38 cellular contexts compared by ENCODE assay signal in the genomic region with DNA sequence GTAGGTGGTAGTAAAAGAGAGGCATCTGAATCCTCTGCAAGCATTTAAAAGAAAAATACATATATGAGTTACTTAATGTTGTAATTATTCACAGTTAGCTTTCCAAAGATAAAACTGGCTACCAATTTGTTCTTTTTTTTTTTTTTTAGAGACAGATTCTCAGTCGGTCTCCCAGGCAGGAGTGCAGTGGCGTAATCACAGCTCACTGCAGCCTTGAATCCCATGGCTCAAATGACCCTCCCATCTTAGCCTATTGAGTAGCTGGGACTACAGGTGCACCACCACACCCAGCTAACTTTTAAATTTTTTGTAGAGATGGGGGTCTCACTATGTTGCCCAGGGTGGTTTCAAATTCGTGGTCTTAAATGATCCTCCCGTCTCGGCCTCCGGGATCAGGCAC.
"Had no signal": no experiment of that assay in that cellular context is flagged by ENCODE, and none has a peak within 500 bp of the region (broad histone marks: within the 10 kb centered on the region; RNA-seq: fewer than 3 reads in every experiment).

No MANE protein-coding gene starts in this region.

- H3K27me3 Mint-ChIP-seq: activated naive CD4-positive, alpha-beta T cell treated with anti-CD3 and anti-CD28 coated beads, Interleukin-2, amount 10 ng/mL, durations not matched to agents 7 days and 5 days; activated naive CD4-positive, alpha-beta T cell treated with anti-CD3 and anti-CD28 coated beads, Interleukin-2, amount 50 U/mL, for 24 hours; activated naive CD8-positive, alpha-beta T cell; activated naive CD8-positive, alpha-beta T cell treated with anti-CD3 and anti-CD28 coated beads for 36 hours; activated naive CD8-positive, alpha-beta T cell treated with anti-CD3 and anti-CD28 coated beads, Interleukin-2, amount 10 ng/mL, durations not matched to agents 7 days and 5 days; activated naive CD8-positive, alpha-beta T cell treated with anti-CD3 and anti-CD28 coated beads, Interleukin-2, amount 50 U/mL, for 24 hours; activated T-cell treated with anti-CD3 and anti-CD28 coated beads, Interleukin-2, amount 50 U/mL, for 24 hours; activated T-helper 17 cell treated with anti-CD3 and anti-CD28 coated beads, Interleukin-2, amount 50 U/mL, for 72 hours; central memory CD8-positive, alpha-beta T cell had no signal

- H3K36me3 Mint-ChIP-seq: activated naive CD4-positive, alpha-beta T cell treated with anti-CD3 and anti-CD28 coated beads, Interleukin-2, amount 50 U/mL, for 24 hours; activated naive CD8-positive, alpha-beta T cell; brain had no signal

- H3K4me1 Mint-ChIP-seq: brain had no signal

- H3K27ac Mint-ChIP-seq: activated naive CD4-positive, alpha-beta T cell treated with anti-CD3 and anti-CD28 coated beads for 36 hours; activated naive CD4-positive, alpha-beta T cell treated with anti-CD3 and anti-CD28 coated beads, Interleukin-2, amount 10 ng/mL, durations not matched to agents 7 days and 5 days; activated naive CD4-positive, alpha-beta T cell treated with anti-CD3 and anti-CD28 coated beads, Interleukin-2, amount 50 U/mL, for 24 hours; activated naive CD4-positive, alpha-beta T cell treated with anti-CD3 and anti-CD28 coated beads, Interleukin-2, amount 50 U/mL, for 72 hours; activated naive CD8-positive, alpha-beta T cell; activated naive CD8-positive, alpha-beta T cell treated with anti-CD3 and anti-CD28 coated beads for 36 hours; activated naive CD8-positive, alpha-beta T cell treated with anti-CD3 and anti-CD28 coated beads, Interleukin-2, amount 10 ng/mL, durations not matched to agents 7 days and 5 days; activated naive CD8-positive, alpha-beta T cell treated with anti-CD3 and anti-CD28 coated beads, Interleukin-2, amount 50 U/mL, for 24 hours; activated T-cell treated with anti-CD3 and anti-CD28 coated beads, Interleukin-2, amount 50 U/mL, for 24 hours; activated T-cell treated with anti-CD3 and anti-CD28 coated beads, Interleukin-2, amount 50 U/mL, for 72 hours; activated T-helper 1 cell treated with anti-CD3 and anti-CD28 coated beads, Interleukin-12 subunit alpha, Interleukin-12 subunit beta, Interleukin-2, Interleukin-4 antibody, amounts not matched to agents 30 ng/mL and 10 ng/mL and 1 ng/mL, durations not matched to agents 14 hours and 24 hours and 36 hours; activated T-helper 17 cell treated with anti-CD3 and anti-CD28 coated beads, Interleukin-2, amount 50 U/mL, for 72 hours; activated T-helper 2 cell treated with anti-CD3 and anti-CD28 coated beads, Interferon-gamma antibody, Interleukin-2, Interleukin-4, amounts not matched to agents 10 μg/mL and 5 μg/mL and 100 μg/mL, durations not matched to agents 14 hours and 24 hours and 36 hours; brain had no signal

- H3K9me3 ChIP-seq: ascending aorta, body of pancreas, breast epithelium had no signal

- DNase-seq: activated effector memory CD4-positive, alpha-beta T cell treated with anti-CD3 and anti-CD28 coated beads, Interleukin-2, amount 50 U/mL, for 16 hours; activated effector memory CD4-positive, alpha-beta T cell treated with Interleukin-2 at 50 U/mL for 16 hours; activated gamma-delta T cell; activated gamma-delta T cell treated with Interleukin-2 at 50 U/mL for 16 hours; activated naive CD4-positive, alpha-beta T cell; activated naive CD4-positive, alpha-beta T cell treated with anti-CD3 and anti-CD28 coated beads for 36 hours; activated naive CD4-positive, alpha-beta T cell treated with anti-CD3 and anti-CD28 coated beads, Interleukin-2, amount 10 ng/mL, durations not matched to agents 7 days and 5 days; activated naive CD4-positive, alpha-beta T cell treated with anti-CD3 and anti-CD28 coated beads, Interleukin-2, amount 50 U/mL, for 16 hours; activated naive CD4-positive, alpha-beta T cell treated with Interleukin-2 at 50 U/mL for 16 hours; activated naive CD8-positive, alpha-beta T cell treated with anti-CD3 and anti-CD28 coated beads for 36 hours; activated naive CD8-positive, alpha-beta T cell treated with anti-CD3 and anti-CD28 coated beads, Interleukin-2, amount 10 ng/mL, durations not matched to agents 7 days and 5 days; activated naive CD8-positive, alpha-beta T cell treated with anti-CD3 and anti-CD28 coated beads, Interleukin-2, amount 50 U/mL, for 24 hours; activated T-cell treated with anti-CD3 and anti-CD28 coated beads for 4 hours; activated T-cell treated with anti-CD3 and anti-CD28 coated beads, Interleukin-2, amount 50 U/mL, for 1 hour; activated T-cell treated with anti-CD3 and anti-CD28 coated beads, Interleukin-2, amount 50 U/mL, for 24 hours; activated T-cell treated with anti-CD3 and anti-CD28 coated beads, Interleukin-2, amount 50 U/mL, for 4 hours; activated T-cell treated with anti-CD3 and anti-CD28 coated beads, Interleukin-2, amount 50 U/mL, for 48 hours; activated T-cell treated with anti-CD3 and anti-CD28 coated beads, Interleukin-2, amount 50 U/mL, for 72 hours; amniotic stem cell; amygdala; anterior cingulate cortex; aorta; body of pancreas; brain microvascular endothelial cell; caudate nucleus; central memory CD4-positive, alpha-beta T cell; cerebellar nuclear complex had no signal

- H3K27ac ChIP-seq: ascending aorta, body of pancreas, brain microvascular endothelial cell, breast epithelium, cardiac muscle cell had no signal

- H3K27me3 ChIP-seq: ascending aorta, body of pancreas, brain microvascular endothelial cell, breast epithelium, cardiac muscle cell had no signal

- ATAC-seq: activated naive CD4-positive, alpha-beta T cell treated with anti-CD3 and anti-CD28 coated beads, Interleukin-2, amount 50 U/mL, for 72 hours; activated naive CD8-positive, alpha-beta T cell treated with anti-CD3 and anti-CD28 coated beads, Interleukin-2, amount 50 U/mL, for 24 hours; activated T-cell treated with anti-CD3 and anti-CD28 coated beads, Interleukin-2, amount 50 U/mL, for 4 hours; activated T-cell treated with anti-CD3 and anti-CD28 coated beads, Interleukin-2, amount 50 U/mL, for 72 hours; activated T-helper 17 cell treated with anti-CD3 and anti-CD28 coated beads, Interleukin-2, amount 50 U/mL, for 72 hours; body of pancreas had no signal

- H3K4me3 ChIP-seq: ascending aorta, body of pancreas, breast epithelium, cardiac muscle cell had no signal

- H3K36me3 ChIP-seq: ascending aorta, brain microvascular endothelial cell, breast epithelium, cardiac muscle cell had no signal

- H3K4me3 Mint-ChIP-seq: activated naive CD4-positive, alpha-beta T cell treated with anti-CD3 and anti-CD28 coated beads for 36 hours; activated naive CD4-positive, alpha-beta T cell treated with anti-CD3 and anti-CD28 coated beads, Interleukin-2, amount 10 ng/mL, durations not matched to agents 7 days and 5 days; activated naive CD4-positive, alpha-beta T cell treated with anti-CD3 and anti-CD28 coated beads, Interleukin-2, amount 50 U/mL, for 24 hours; activated naive CD8-positive, alpha-beta T cell; activated naive CD8-positive, alpha-beta T cell treated with anti-CD3 and anti-CD28 coated beads for 36 hours; activated naive CD8-positive, alpha-beta T cell treated with anti-CD3 and anti-CD28 coated beads, Interleukin-2, amount 10 ng/mL, durations not matched to agents 7 days and 5 days; activated naive CD8-positive, alpha-beta T cell treated with anti-CD3 and anti-CD28 coated beads, Interleukin-2, amount 50 U/mL, for 24 hours; activated T-cell treated with anti-CD3 and anti-CD28 coated beads, Interleukin-2, amount 50 U/mL, for 24 hours; activated T-cell treated with anti-CD3 and anti-CD28 coated beads, Interleukin-2, amount 50 U/mL, for 4 hours; activated T-cell treated with anti-CD3 and anti-CD28 coated beads, Interleukin-2, amount 50 U/mL, for 72 hours; activated T-helper 1 cell treated with anti-CD3 and anti-CD28 coated beads, Interleukin-12 subunit alpha, Interleukin-12 subunit beta, Interleukin-2, Interleukin-4 antibody, amounts not matched to agents 30 ng/mL and 10 ng/mL and 1 ng/mL, durations not matched to agents 14 hours and 24 hours and 36 hours; activated T-helper 17 cell treated with anti-CD3 and anti-CD28 coated beads, Interleukin-2, amount 50 U/mL, for 72 hours; brain; central memory CD8-positive, alpha-beta T cell had no signal

- H3K4me1 ChIP-seq: ascending aorta, body of pancreas, breast epithelium had no signal

- H3K9me3 Mint-ChIP-seq: activated naive CD4-positive, alpha-beta T cell treated with anti-CD3 and anti-CD28 coated beads for 36 hours; activated naive CD4-positive, alpha-beta T cell treated with anti-CD3 and anti-CD28 coated beads, Interleukin-2, amount 10 ng/mL, durations not matched to agents 7 days and 5 days; activated naive CD4-positive, alpha-beta T cell treated with anti-CD3 and anti-CD28 coated beads, Interleukin-2, amount 50 U/mL, for 24 hours; activated naive CD8-positive, alpha-beta T cell treated with anti-CD3 and anti-CD28 coated beads, Interleukin-2, amount 10 ng/mL, durations not matched to agents 7 days and 5 days; activated naive CD8-positive, alpha-beta T cell treated with anti-CD3 and anti-CD28 coated beads, Interleukin-2, amount 50 U/mL, for 24 hours; activated T-cell treated with anti-CD3 and anti-CD28 coated beads, Interleukin-2, amount 50 U/mL, for 24 hours; activated T-cell treated with anti-CD3 and anti-CD28 coated beads, Interleukin-2, amount 50 U/mL, for 4 hours; activated T-cell treated with anti-CD3 and anti-CD28 coated beads, Interleukin-2, amount 50 U/mL, for 72 hours; activated T-helper 17 cell treated with anti-CD3 and anti-CD28 coated beads, Interleukin-2, amount 50 U/mL, for 72 hours; activated T-helper 2 cell treated with anti-CD3 and anti-CD28 coated beads, Interferon-gamma antibody, Interleukin-2, Interleukin-4, amounts not matched to agents 10 μg/mL and 5 μg/mL and 100 μg/mL, durations not matched to agents 14 hours and 24 hours and 36 hours; central memory CD8-positive, alpha-beta T cell had no signal
